27 cellular contexts compared by ENCODE assay signal in genomic region chr9:17735859-17736258, GRCh38.
"Had no signal": no experiment of that assay in that cellular context is flagged by ENCODE, and none has a peak within 500 bp of the region (broad histone marks: within the 10 kb centered on the region; RNA-seq: fewer than 3 reads in every experiment).

No MANE protein-coding gene starts in this region.

- ATAC-seq: psoas muscle; right cardiac atrium; right lobe of liver; stimulated activated effector memory CD8-positive, alpha-beta T cell treated with anti-CD3 and anti-CD28 coated beads, Interleukin-12 subunit alpha, Interleukin-12 subunit beta, amount 100 ng/mL, for 72 hours; stimulated activated naive B cell treated with anti-CD40 and anti-IgM and Interleukin-4, amounts not matched to agents 10 μg/mL and 1 μg/mL and 100 μg/mL, for 72 hours had no signal

- H3K4me1 ChIP-seq: parathyroid adenoma, psoas muscle, right lobe of liver, sigmoid colon, stomach, thyroid gland, tibial nerve, upper lobe of left lung, vagina had no signal

- H3K36me3 ChIP-seq: neural progenitor cell, ovary, right lobe of liver, sigmoid colon, stomach, thoracic aorta, thyroid gland, tibial nerve, upper lobe of left lung, vagina had no signal

- H3K27ac Mint-ChIP-seq: nephron; neural progenitor cell; progenitor cell of endocrine pancreas; stimulated activated effector memory CD8-positive, alpha-beta T cell treated with anti-CD3 and anti-CD28 coated beads, Interleukin-12 subunit alpha, Interleukin-12 subunit beta, amount 100 ng/mL, for 72 hours; stimulated activated naive B cell treated with anti-CD40 and anti-IgM and Interleukin-4, amounts not matched to agents 10 μg/mL and 1 μg/mL and 100 μg/mL, for 72 hours; stimulated activated naive CD8-positive, alpha-beta T cell treated with anti-CD3 and anti-CD28 coated beads, Interleukin-15, Interleukin-2, amounts not matched to agents 100 ng/mL and 50 ng/mL, for 24 hours had no signal

- H3K9me3 ChIP-seq: ovary, right lobe of liver, sigmoid colon, stomach, thoracic aorta, thyroid gland, tibial nerve, upper lobe of left lung, vagina had no signal

- H2AFZ ChIP-seq: neural progenitor cell, parathyroid adenoma had no signal

- DNase-seq: occipital lobe; ovary; posterior cingulate gyrus; psoas muscle; right cardiac atrium; right lobe of liver; sigmoid colon; small intestine; stimulated activated CD4-positive, alpha-beta T cell treated with anti-CD3 and anti-CD28 coated beads, Interleukin-15, amount 100 ng/mL, for 24 hours; stimulated activated CD4-positive, alpha-beta T cell treated with anti-CD3 and anti-CD28 coated beads, Interleukin-2, amount 100 ng/mL, for 24 hours; stimulated activated CD4-positive, alpha-beta T cell treated with anti-CD3 and anti-CD28 coated beads, Interleukin-2, amount 100 ng/mL, for 48 hours; stimulated activated CD4-positive, alpha-beta T cell treated with anti-CD3 and anti-CD28 coated beads, Interleukin-4, amount 100 ng/mL, for 24 hours; stimulated activated naive B cell treated with anti-CD40 and anti-IgM and Interleukin-4, amounts not matched to agents 10 μg/mL and 1 μg/mL and 100 μg/mL, for 72 hours; stimulated activated naive CD4-positive, alpha-beta T cell treated with Interleukin-2 at 50 U/mL for 16 hours; stomach; thyroid gland; trophoblast cell; upper lobe of left lung had no signal

- H3K9me3 Mint-ChIP-seq: nephron, neural progenitor cell had no signal

- H3K4me2 ChIP-seq: neural progenitor cell had no signal

- H3K27me3 ChIP-seq: neural progenitor cell, ovary, right lobe of liver, sigmoid colon, stomach, thyroid gland, tibial nerve, upper lobe of left lung, vagina had no signal

- H3K4me3 ChIP-seq: neural progenitor cell, ovary, psoas muscle, right lobe of liver, sigmoid colon, stomach, thoracic aorta, thyroid gland, tibial nerve, upper lobe of left lung, vagina had no signal

- H3K4me1 Mint-ChIP-seq: neural progenitor cell; stimulated activated effector memory CD8-positive, alpha-beta T cell treated with anti-CD3 and anti-CD28 coated beads, Interleukin-12 subunit alpha, Interleukin-12 subunit beta, amount 100 ng/mL, for 72 hours; stimulated activated naive B cell treated with anti-CD40 and anti-IgM and Interleukin-4, amounts not matched to agents 10 μg/mL and 1 μg/mL and 100 μg/mL, for 72 hours had no signal

- H3K27me3 Mint-ChIP-seq: progenitor cell of endocrine pancreas; stimulated activated naive B cell treated with anti-CD40 and anti-IgM and Interleukin-4, amounts not matched to agents 10 μg/mL and 1 μg/mL and 100 μg/mL, for 72 hours; stimulated activated naive CD8-positive, alpha-beta T cell treated with anti-CD3 and anti-CD28 coated beads, Interleukin-15, Interleukin-2, amounts not matched to agents 100 ng/mL and 50 ng/mL, for 24 hours had no signal

- H3K79me2 ChIP-seq: parathyroid adenoma had no signal

- H3K4me3 Mint-ChIP-seq: nephron; neural progenitor cell; stimulated activated effector memory CD8-positive, alpha-beta T cell treated with anti-CD3 and anti-CD28 coated beads, Interleukin-12 subunit alpha, Interleukin-12 subunit beta, amount 100 ng/mL, for 72 hours; stimulated activated naive B cell treated with anti-CD40 and anti-IgM and Interleukin-4, amounts not matched to agents 10 μg/mL and 1 μg/mL and 100 μg/mL, for 72 hours; stimulated activated naive CD8-positive, alpha-beta T cell treated with anti-CD3 and anti-CD28 coated beads, Interleukin-15, Interleukin-2, amounts not matched to agents 100 ng/mL and 50 ng/mL, for 24 hours had no signal

- H3K36me3 Mint-ChIP-seq: neural progenitor cell; stimulated activated effector memory CD8-positive, alpha-beta T cell treated with anti-CD3 and anti-CD28 coated beads, Interleukin-12 subunit alpha, Interleukin-12 subunit beta, amount 100 ng/mL, for 72 hours; stimulated activated naive B cell treated with anti-CD40 and anti-IgM and Interleukin-4, amounts not matched to agents 10 μg/mL and 1 μg/mL and 100 μg/mL, for 72 hours had no signal

- H3K27ac ChIP-seq: neural progenitor cell, ovary, parathyroid adenoma, psoas muscle, right lobe of liver, sigmoid colon, stomach, thoracic aorta, thyroid gland, tibial nerve, upper lobe of left lung, vagina had no signal
